In the genomic region with DNA sequence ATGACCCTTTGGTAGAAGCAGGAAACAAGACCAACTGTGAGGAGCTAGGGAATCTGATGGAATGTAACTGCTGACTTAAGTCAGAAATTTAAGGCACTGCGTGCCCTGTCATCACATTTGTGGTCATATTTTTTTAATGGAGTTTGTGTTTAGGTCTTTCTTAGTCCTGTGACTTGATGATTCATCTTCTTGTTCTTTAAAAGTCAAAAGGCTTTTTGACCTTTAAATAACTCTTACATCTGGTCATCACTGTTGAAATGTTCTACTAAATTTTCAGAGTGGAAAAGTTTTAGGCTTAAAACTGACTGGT, we compare ENCODE assay signal across 8 cellular contexts. TPM values are rescaled to one million over a fixed set of nuclear protein-coding genes. Genes with fewer than 3 reads are reported as not detected.
DNase-seq lines count a peak whose midpoint lies in the region; ATAC-seq, FAIRE-seq and TF ChIP-seq lines count a peak whose summit lies in the region.

No MANE protein-coding gene starts in this region.

- POLR2A ChIA-PET in SK-N-SH (lab: Yijun Ruan, JAX), result no interaction called here

- no peaks in the 10 kb centered on the region for H3K9me2 ChIP-seq in SK-N-SH

- ATAC-seq in sciatic nerve, result peak; percentile 88
- ATAC-seq in GM18498 (IDR thresholded peaks at IDR 0.05; ENCODE audit: unreplicated experiment), result no peak

- TF ChIP-seq CTCF in SK-N-SH (IDR thresholded peaks at IDR 0.05) (no peak), D721Med (IDR thresholded peaks at IDR 0.05; ENCODE audit: insufficient read depth, missing control alignments) (no peak), GM10266 (IDR thresholded peaks at IDR 0.05; ENCODE audit: control insufficient read depth, insufficient read depth, low read depth, missing control alignments) (no peak)

- CTCF ChIA-PET in SK-N-SH (lab: Yijun Ruan, JAX), result interaction anchor here (0.7 to 1.5 kb wide), 3 partner anchors 17 to 31 kb away, joined by 3 to 5 read pairs (median 3); no protein-coding TSS in a partner anchor

- peak overlapping the region; percentile 65 to 98 for H3K27ac ChIP-seq in SK-N-SH (ENCODE audit: low read depth in 2 of 2, low read length in 1 of 2)

- FAIRE-seq in D721Med (lab: Jason Lieb, UNC), result no peak

- WGBS in SK-N-SH (ENCODE audit: low lambda C conversion rate), result 14% methylated on average over 1 of the region's 1 CpG

- TF ChIP-seq RAD21 in SK-N-SH (IDR thresholded peaks at IDR 0.05; ENCODE audit: low read length), result no peak

- DNase-seq in ELR (ENCODE audit: low read depth) (peak; percentile 99), SK-N-SH (no peak), fibroblast of peridontal ligament (ENCODE audit: extremely low read depth) (peak; percentile 100), sciatic nerve (ENCODE audit: low spot score) (no peak), D721Med (ENCODE audit: insufficient read length, low spot score) (no peak), SIG-M5 (lab: John Stamatoyannopoulos, UW) (no peak), GM10266 (ENCODE audit: extremely low spot score) (no peak)

- H3K4me1 ChIP-seq in SK-N-SH (ENCODE audit: control insufficient read depth in 1 of 2, insufficient read depth in 2 of 2, low read depth in 1 of 2, low read length in 1 of 2), result peaks cover 6 to 21% of the 10 kb centered on the region in 2 experiments

- H3K36me3 ChIP-seq in SK-N-SH (replicated peaks in 1 of 2; ENCODE audit: control insufficient read depth in 1 of 2, insufficient read depth in 2 of 2, low read length in 1 of 2), result peaks cover 33 to 48% of the 10 kb centered on the region in 2 experiments

- H4K20me1 ChIP-seq in SK-N-SH (ENCODE audit: insufficient read depth), result no peaks in the 10 kb centered on the region

- H3K27me3 ChIP-seq in SK-N-SH (ENCODE audit: insufficient read depth), result no peaks in the 10 kb centered on the region

- H2AFZ ChIP-seq in SK-N-SH (ENCODE audit: low read depth), result no peak overlapping the region

- H3K9ac ChIP-seq in SK-N-SH, result peak overlapping the region; percentile 25; the same call in 1 of the 2 replicates

- 0 out of 2 replicates have a peak, but pooled peaks cover 4% of the 10 kb centered on the region for H3K79me2 ChIP-seq in SK-N-SH (ENCODE audit: insufficient read depth)

- H3K4me2 ChIP-seq in SK-N-SH, result peak overlapping the region; percentile 63

- H3K9me3 ChIP-seq in SK-N-SH, result no peaks in the 10 kb centered on the region

- H3F3A ChIP-seq in SK-N-SH (replicated peaks; ENCODE audit: insufficient read depth), result peaks cover 30% of the 10 kb centered on the region

- intact Hi-C loops in sciatic nerve (cut with DNase I), result no loop called here

- peak; percentile 59 to 89 for TF ChIP-seq EP300 in SK-N-SH (IDR thresholded peaks at IDR 0.05; ENCODE audit: borderline replicate concordance in 1 of 2, low read depth in 1 of 2, low read length in 1 of 2)

- no peak overlapping the region for H3K4me3 ChIP-seq in SK-N-SH (ENCODE audit: low read depth in 2 of 2, low read length in 1 of 2)

TF ChIP-seq in SK-N-SH, 30 proteins besides CTCF, POLR2A, EP300 and RAD21 (continues in another document):
- TF ChIP-seq FOXM1 (IDR thresholded peaks at IDR 0.05; ENCODE audit: low read depth), result peak; percentile 16; the same call in 1 of the 2 replicates
- no peak for TF ChIP-seq MXI1 (IDR thresholded peaks at IDR 0.05; ENCODE audit: low read depth, low read length)
- no peak for TF ChIP-seq SMC3 (IDR thresholded peaks at IDR 0.05; ENCODE audit: low read depth, low read length)
- TF ChIP-seq, protein P1, sequence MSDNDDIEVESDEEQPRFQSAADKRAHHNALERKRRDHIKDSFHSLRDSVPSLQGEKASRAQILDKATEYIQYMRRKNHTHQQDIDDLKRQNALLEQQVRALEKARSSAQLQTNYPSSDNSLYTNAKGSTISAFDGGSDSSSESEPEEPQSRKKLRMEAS (IDR thresholded peaks at IDR 0.05; ENCODE audit: low read depth), result peak; percentile 69; the same call in 1 of the 2 replicates
- TF ChIP-seq GABPA (IDR thresholded peaks at IDR 0.05; ENCODE audit: low read depth), result peak; percentile 29; the same call in 1 of the 2 replicates
- TF ChIP-seq MEF2A (IDR thresholded peaks at IDR 0.05; ENCODE audit: borderline replicate concordance, low read depth), result 0 out of 2 replicates have a peak, but pooled peaks have one; percentile 37
- TF ChIP-seq FOXJ3 (CRISPR knock-in tag; IDR thresholded peaks at IDR 0.05), result no peak
- no peak for TF ChIP-seq CHD2 (IDR thresholded peaks at IDR 0.05; ENCODE audit: low read length, partially characterized antibody)
- TF ChIP-seq JUND (IDR thresholded peaks at IDR 0.05), result peak; percentile 90
- no peak for TF ChIP-seq TAF1 (IDR thresholded peaks at IDR 0.05; ENCODE audit: borderline replicate concordance, low read depth, low read length)
- TF ChIP-seq RXRA (IDR thresholded peaks at IDR 0.05; ENCODE audit: borderline replicate concordance, low read depth), result peak; percentile 87
- TF ChIP-seq, protein P2, sequence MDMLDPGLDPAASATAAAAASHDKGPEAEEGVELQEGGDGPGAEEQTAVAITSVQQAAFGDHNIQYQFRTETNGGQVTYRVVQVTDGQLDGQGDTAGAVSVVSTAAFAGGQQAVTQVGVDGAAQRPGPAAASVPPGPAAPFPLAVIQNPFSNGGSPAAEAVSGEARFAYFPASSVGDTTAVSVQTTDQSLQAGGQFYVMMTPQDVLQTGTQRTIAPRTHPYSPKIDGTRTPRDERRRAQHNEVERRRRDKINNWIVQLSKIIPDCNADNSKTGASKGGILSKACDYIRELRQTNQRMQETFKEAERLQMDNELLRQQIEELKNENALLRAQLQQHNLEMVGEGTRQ (IDR thresholded peaks at IDR 0.05; ENCODE audit: borderline replicate concordance, low read depth, low read length), result no peak
- TF ChIP-seq ELF1 (IDR thresholded peaks at IDR 0.05), result peak; percentile 3; the same call in 1 of the 2 replicates
- 0 out of 2 replicates have a peak, but pooled peaks have one; percentile 33 for TF ChIP-seq YY1 (IDR thresholded peaks at IDR 0.05; ENCODE audit: low read depth)
- no peak for TF ChIP-seq RFX5 (IDR thresholded peaks at IDR 0.05; ENCODE audit: low read length)
- peak; percentile 80; the same call in 1 of the 2 replicates for TF ChIP-seq SIN3A (IDR thresholded peaks at IDR 0.05; ENCODE audit: borderline replicate concordance, low read depth, low read length)
- TF ChIP-seq, protein P3, sequence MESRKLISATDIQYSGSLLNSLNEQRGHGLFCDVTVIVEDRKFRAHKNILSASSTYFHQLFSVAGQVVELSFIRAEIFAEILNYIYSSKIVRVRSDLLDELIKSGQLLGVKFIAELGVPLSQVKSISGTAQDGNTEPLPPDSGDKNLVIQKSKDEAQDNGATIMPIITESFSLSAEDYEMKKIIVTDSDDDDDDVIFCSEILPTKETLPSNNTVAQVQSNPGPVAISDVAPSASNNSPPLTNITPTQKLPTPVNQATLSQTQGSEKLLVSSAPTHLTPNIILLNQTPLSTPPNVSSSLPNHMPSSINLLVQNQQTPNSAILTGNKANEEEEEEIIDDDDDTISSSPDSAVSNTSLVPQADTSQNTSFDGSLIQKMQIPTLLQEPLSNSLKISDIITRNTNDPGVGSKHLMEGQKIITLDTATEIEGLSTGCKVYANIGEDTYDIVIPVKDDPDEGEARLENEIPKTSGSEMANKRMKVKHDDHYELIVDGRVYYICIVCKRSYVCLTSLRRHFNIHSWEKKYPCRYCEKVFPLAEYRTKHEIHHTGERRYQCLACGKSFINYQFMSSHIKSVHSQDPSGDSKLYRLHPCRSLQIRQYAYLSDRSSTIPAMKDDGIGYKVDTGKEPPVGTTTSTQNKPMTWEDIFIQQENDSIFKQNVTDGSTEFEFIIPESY (IDR thresholded peaks at IDR 0.05; ENCODE audit: borderline replicate concordance, low read depth), result peak; percentile 49; the same call in 1 of the 2 replicates
- TF ChIP-seq TEAD4 (IDR thresholded peaks at IDR 0.05; ENCODE audit: borderline replicate concordance, insufficient read depth), result peak; percentile 87
- no peak for TF ChIP-seq NRF1 (IDR thresholded peaks at IDR 0.05; ENCODE audit: low read depth, low read length)
- TF ChIP-seq, protein P4, sequence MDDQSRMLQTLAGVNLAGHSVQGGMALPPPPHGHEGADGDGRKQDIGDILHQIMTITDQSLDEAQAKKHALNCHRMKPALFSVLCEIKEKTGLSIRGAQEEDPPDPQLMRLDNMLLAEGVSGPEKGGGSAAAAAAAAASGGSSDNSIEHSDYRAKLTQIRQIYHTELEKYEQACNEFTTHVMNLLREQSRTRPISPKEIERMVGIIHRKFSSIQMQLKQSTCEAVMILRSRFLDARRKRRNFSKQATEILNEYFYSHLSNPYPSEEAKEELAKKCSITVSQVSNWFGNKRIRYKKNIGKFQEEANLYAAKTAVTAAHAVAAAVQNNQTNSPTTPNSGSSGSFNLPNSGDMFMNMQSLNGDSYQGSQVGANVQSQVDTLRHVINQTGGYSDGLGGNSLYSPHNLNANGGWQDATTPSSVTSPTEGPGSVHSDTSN (IDR thresholded peaks at IDR 0.05), result peak; percentile 91
- peak; percentile 86 for TF ChIP-seq TCF12 (IDR thresholded peaks at IDR 0.05)
- TF ChIP-seq, protein P5, sequence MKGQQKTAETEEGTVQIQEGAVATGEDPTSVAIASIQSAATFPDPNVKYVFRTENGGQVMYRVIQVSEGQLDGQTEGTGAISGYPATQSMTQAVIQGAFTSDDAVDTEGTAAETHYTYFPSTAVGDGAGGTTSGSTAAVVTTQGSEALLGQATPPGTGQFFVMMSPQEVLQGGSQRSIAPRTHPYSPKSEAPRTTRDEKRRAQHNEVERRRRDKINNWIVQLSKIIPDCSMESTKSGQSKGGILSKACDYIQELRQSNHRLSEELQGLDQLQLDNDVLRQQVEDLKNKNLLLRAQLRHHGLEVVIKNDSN (IDR thresholded peaks at IDR 0.05; ENCODE audit: borderline replicate concordance, low read depth), result no peak
- peak; percentile 60; the same call in 1 of the 2 replicates for TF ChIP-seq NFIC (IDR thresholded peaks at IDR 0.05; ENCODE audit: borderline replicate concordance)

RNA-seq across cellular contexts. Expression of a gene that starts 36.4 kb away (rescaled TPM):
- 25.3 and 38.5 TPM in 2 replicates for polyA plus RNA-seq in SK-N-SH (2012; rRNA removed)
- 22.3 and 27.1 TPM in 2 replicates for polyA plus RNA-seq in SK-N-SH (2012; cell fraction: cytosol; rRNA removed)
- 44.4 and 47.1 TPM in 2 replicates for polyA plus RNA-seq in SK-N-SH (2012; cell fraction: nucleus; rRNA removed)
- 15.4 TPM for total RNA-seq in sciatic nerve

RNA-seq across cellular contexts. Expression of a gene that starts 37.1 kb away (rescaled TPM):
- 0.25 and 0.41 TPM in 2 replicates for polyA plus RNA-seq in SK-N-SH (2012; rRNA removed)
- polyA plus RNA-seq in SK-N-SH (2012; cell fraction: cytosol; rRNA removed), result 0.35 and 0.46 TPM in 2 replicates
- 0.02 and 0.17 TPM in 2 replicates for polyA plus RNA-seq in SK-N-SH (2012; cell fraction: nucleus; rRNA removed)
- total RNA-seq in sciatic nerve, result 1.2 TPM

Comparison
In these comparisons a context has a peak if more than half of its experiments do, and no peak if none do; other contexts are left out.
1. DNase-seq: peak in ELR (single experiment) and fibroblast of peridontal ligament (single experiment); none in SK-N-SH (single experiment), sciatic nerve (single experiment), D721Med (single experiment), SIG-M5 (single experiment) and GM10266 (single experiment).